In genomic region chr15:47934342-47934741, GRCh38 we compare ENCODE assay signal across 3 cellular contexts.
"Had no signal": no experiment of that assay in that cellular context is flagged by ENCODE, and none has a peak within 500 bp of the region (broad histone marks: within the 10 kb centered on the region; RNA-seq: fewer than 3 reads in every experiment).

No MANE protein-coding gene starts in this region.

- ATAC-seq: GM12878 had no signal

- H3K4me3 ChIP-seq: GM12878 had no signal

- DNase-seq: GDM1, GF-D8 had no signal
